In genomic region chr17:73962308-73962707, GRCh38 we compare ENCODE assay signal across 19 cellular contexts.
DNase-seq lines count a peak whose midpoint lies in the region; ATAC-seq, FAIRE-seq and TF ChIP-seq lines count a peak whose summit lies in the region.
"Had no signal": no experiment of that assay in that cellular context is flagged by ENCODE, and none has a peak within 500 bp of the region (broad histone marks: within the 10 kb centered on the region; RNA-seq: fewer than 3 reads in every experiment).

No MANE protein-coding gene starts in this region.

- DNase-seq in A549 (ENCODE audit: low read depth in 1 of 2, low spot score in 1 of 2) (no peak), NCI-H526 treated with DMSO at 0.1 percent for 48 hours (lab: John Stamatoyannopoulos, UW) (peak; percentile 25), mucosa of descending colon (no peak)
- no peak for DNase-seq in effector CD4-positive, alpha-beta T cell
- DNase-seq: ACHN; BE2C; C1 segment of cervical spinal cord; CD4-positive, alpha-beta memory T cell; CD4-positive, CD25-positive, alpha-beta regulatory T cell; CD8-positive, alpha-beta memory T cell; COR-L47; DMS79 treated with DMSO at 0.1 percent for 48 hours; GF-D8 had no signal

- POLR2A ChIA-PET in A549 (lab: Yijun Ruan, JAX): no interaction called here

- H3K4me1 ChIP-seq in A549: no peaks in the 10 kb centered on the region
- H3K4me1 ChIP-seq in mucosa of descending colon (ENCODE audit: low read depth): peaks cover 5% of the 10 kb centered on the region
- no peaks in the 10 kb centered on the region for H3K4me1 ChIP-seq in gastroesophageal sphincter

- H3K27me3 ChIP-seq in gastroesophageal sphincter: peaks cover 8% of the 10 kb centered on the region
- H3K27me3 ChIP-seq: BE2C, BLaER1 had no signal

- no peak overlapping the region for H3K4me2 ChIP-seq in A549
- H3K4me2 ChIP-seq: BLaER1 had no signal

- ATAC-seq in A549: no peak
- peak; percentile 52 for ATAC-seq in mucosa of descending colon
- ATAC-seq in GM18867 (IDR thresholded peaks at IDR 0.05; ENCODE audit: unreplicated experiment): no peak
- ATAC-seq in gastroesophageal sphincter: no peak

- TF ChIP-seq CTCF in A549 (IDR thresholded peaks at IDR 0.05) (no peak), mucosa of descending colon (IDR thresholded peaks at IDR 0.05) (no peak), gastroesophageal sphincter (IDR thresholded peaks at IDR 0.05) (no peak)

- H3K9me3 ChIP-seq in A549: peaks cover 16% of the 10 kb centered on the region; the same call in 2 of the 3 replicates
- no peaks in the 10 kb centered on the region for H3K9me3 ChIP-seq in mucosa of descending colon
- peaks cover 0 to 25% (median 0%) of the 10 kb centered on the region in 3 donors for H3K9me3 ChIP-seq in gastroesophageal sphincter
- H3K9me3 ChIP-seq: BE2C had no signal

- intact Hi-C loops in mucosa of descending colon (cut with DNase I, micrococcal nuclease): no loop called here

- H3K4me3 ChIP-seq in A549 (no peak overlapping the region), mucosa of descending colon (no peak overlapping the region), gastroesophageal sphincter (no peak overlapping the region)
- H3K4me3 ChIP-seq: BLaER1 had no signal

- H3K27ac ChIP-seq in A549 (no peak overlapping the region), gastroesophageal sphincter (no peak overlapping the region)
- H3K27ac ChIP-seq: 22Rv1, BLaER1 had no signal

- no peaks in the 10 kb centered on the region for H3K36me3 ChIP-seq in mucosa of descending colon (ENCODE audit: low read depth)
- no peaks in the 10 kb centered on the region for H3K36me3 ChIP-seq in gastroesophageal sphincter
- H3K36me3 ChIP-seq: BE2C, BLaER1 had no signal

- no peak for TF ChIP-seq POLR2A in A549 (IDR thresholded peaks at IDR 0.05; ENCODE audit: low read length)
- TF ChIP-seq POLR2A in gastroesophageal sphincter (IDR thresholded peaks at IDR 0.05): no peak

- peak; percentile 56 for FAIRE-seq in A549 (lab: Jason Lieb, UNC)
- FAIRE-seq: G401.6, GM12891 had no signal

- WGBS in A549 (ENCODE audit: missing lambda C conversion rate): 25% methylated on average over 2 of the region's 2 CpGs
- 34 to 40% methylated on average over 2 of the region's 2 CpGs for WGBS in gastroesophageal sphincter (ENCODE audit: low coverage in 1 of 2), 2 donors

- no peak for TF ChIP-seq EP300 in A549 (IDR thresholded peaks at IDR 0.05)
- TF ChIP-seq EP300 in gastroesophageal sphincter (IDR thresholded peaks at IDR 0.05): no peak

- CTCF ChIA-PET in A549 (lab: Yijun Ruan, JAX): interaction anchor here (1.3 kb wide), 1 partner anchor 707 kb away, joined by 3 read pairs; no protein-coding TSS in a partner anchor

- no peak for TF ChIP-seq RAD21 in A549 (conservative IDR thresholded peaks at IDR 0.05 in 1 of 2, IDR thresholded peaks at IDR 0.05 in 1 of 2)

TF ChIP-seq in A549, 52 proteins besides CTCF, POLR2A, EP300 and RAD21:
- TF ChIP-seq ZNF302 (CRISPR knock-in tag; IDR thresholded peaks at IDR 0.05) (no peak), KDM1A (IDR thresholded peaks at IDR 0.05; ENCODE audit: low read depth) (no peak), JUN (IDR thresholded peaks at IDR 0.05) (no peak), HEYL (CRISPR knock-in tag; IDR thresholded peaks at IDR 0.05) (no peak), HOXB13 (CRISPR knock-in tag; IDR thresholded peaks at IDR 0.05; ENCODE audit: low read depth) (no peak), SMC3 (IDR thresholded peaks at IDR 0.05) (no peak), CHD4 (IDR thresholded peaks at IDR 0.05; ENCODE audit: borderline replicate concordance) (no peak), RFX5 (IDR thresholded peaks at IDR 0.05) (no peak), FOXS1 (CRISPR knock-in tag; IDR thresholded peaks at IDR 0.05) (no peak), RCOR1 (IDR thresholded peaks at IDR 0.05; ENCODE audit: low read depth, low read length) (no peak), NR3C1 (IDR thresholded peaks at IDR 0.05) (no peak)
- TF ChIP-seq, protein P1, sequence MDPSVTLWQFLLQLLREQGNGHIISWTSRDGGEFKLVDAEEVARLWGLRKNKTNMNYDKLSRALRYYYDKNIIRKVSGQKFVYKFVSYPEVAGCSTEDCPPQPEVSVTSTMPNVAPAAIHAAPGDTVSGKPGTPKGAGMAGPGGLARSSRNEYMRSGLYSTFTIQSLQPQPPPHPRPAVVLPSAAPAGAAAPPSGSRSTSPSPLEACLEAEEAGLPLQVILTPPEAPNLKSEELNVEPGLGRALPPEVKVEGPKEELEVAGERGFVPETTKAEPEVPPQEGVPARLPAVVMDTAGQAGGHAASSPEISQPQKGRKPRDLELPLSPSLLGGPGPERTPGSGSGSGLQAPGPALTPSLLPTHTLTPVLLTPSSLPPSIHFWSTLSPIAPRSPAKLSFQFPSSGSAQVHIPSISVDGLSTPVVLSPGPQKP (IDR thresholded peaks at IDR 0.05; ENCODE audit: low read depth, low read length): no peak
